Comparison of ENCODE assay signal across 10 cellular contexts in the genomic region with DNA sequence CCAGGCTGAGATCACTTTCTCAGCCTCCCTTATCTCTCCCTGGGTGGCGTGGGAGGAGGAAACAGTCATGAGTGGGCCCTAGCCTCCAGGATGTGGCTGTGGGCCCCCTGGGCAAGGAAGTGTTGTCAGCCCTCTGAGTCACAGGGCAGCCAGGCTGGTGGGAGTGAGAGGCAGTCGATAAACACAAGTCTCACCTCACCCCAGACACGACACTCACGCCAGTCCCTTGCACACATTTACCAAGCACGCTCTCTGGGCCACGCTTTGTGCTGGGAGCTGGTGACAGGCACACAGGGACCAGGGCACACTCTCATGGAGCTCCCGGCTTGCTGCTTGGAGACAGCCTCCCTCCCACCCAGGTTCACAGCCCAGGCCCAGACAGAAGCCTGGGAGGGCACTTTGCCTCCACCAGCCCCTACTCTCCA. TPM values are rescaled to one million over a fixed set of nuclear protein-coding genes. Genes with fewer than 3 reads are reported as not detected.
DNase-seq lines count a peak whose midpoint lies in the region; ATAC-seq, FAIRE-seq and TF ChIP-seq lines count a peak whose summit lies in the region.
"Had no signal": no experiment of that assay in that cellular context is flagged by ENCODE, and none has a peak within 500 bp of the region (broad histone marks: within the 10 kb centered on the region; RNA-seq: fewer than 3 reads in every experiment).

No MANE protein-coding gene starts in this region.

- H3K4me3 ChIP-seq in small intestine (ENCODE audit: low read depth in 1 of 2, low read length in 2 of 2) = no peak overlapping the region
- H3K4me3 ChIP-seq: thoracic aorta had no signal

- peak overlapping the region; percentile 88 for H3K27ac Mint-ChIP-seq in activated CD8-positive, alpha-beta T cell treated with anti-CD3 and anti-CD28 coated beads, Interleukin-2, amount 10 ng/mL, durations not matched to agents 7 days and 5 days
- H3K27ac Mint-ChIP-seq in osteocyte (ENCODE audit: unreplicated experiment) = no peak overlapping the region

- FAIRE-seq in small intestine (lab: Jason Lieb, UNC) = no peak

- DNase-seq in HK-2 (ENCODE audit: unreplicated experiment) = peak; percentile 67
- peak; percentile 73 for DNase-seq in activated CD8-positive, alpha-beta T cell treated with anti-CD3 and anti-CD28 coated beads, Interleukin-2, amount 10 ng/mL, durations not matched to agents 7 days and 5 days
- peak; percentile 20 to 59 (median 24) for DNase-seq in stimulated activated CD4-positive, alpha-beta T cell treated with anti-CD3 and anti-CD28 coated beads, TNF-alpha, amount 100 ng/mL, for 24 hours (ENCODE audit: low read depth in 3 of 3)
- no peak for DNase-seq in osteocyte (ENCODE audit: extremely low spot score, unreplicated experiment)
- DNase-seq in small intestine = no peak
- no peak for DNase-seq in cerebellum (ENCODE audit: low spot score)
- DNase-seq in pons (ENCODE audit: low spot score) = no peak

- H3K27me3 Mint-ChIP-seq in activated CD8-positive, alpha-beta T cell treated with anti-CD3 and anti-CD28 coated beads, Interleukin-2, amount 10 ng/mL, durations not matched to agents 7 days and 5 days (ENCODE audit: low read depth) = peaks cover 3% of the 10 kb centered on the region
- no peaks in the 10 kb centered on the region for H3K27me3 Mint-ChIP-seq in osteocyte (ENCODE audit: unreplicated experiment)

- peaks cover 0 to 2% of the 10 kb centered on the region in 2 donors for H3K27me3 ChIP-seq in small intestine (ENCODE audit: control insufficient read depth in 2 of 2, insufficient read depth in 2 of 2, low read length in 2 of 2)

- H3K4me1 ChIP-seq in small intestine (ENCODE audit: control insufficient read depth in 2 of 2, insufficient read depth in 1 of 2, low read depth in 1 of 2, low read length in 1 of 2) = no peaks in the 10 kb centered on the region

- 58 to 82% (median 63%) methylated on average over 7 of the region's 7 CpGs for WGBS in small intestine, 3 donors

- H3K36me3 Mint-ChIP-seq in activated CD8-positive, alpha-beta T cell treated with anti-CD3 and anti-CD28 coated beads, Interleukin-2, amount 10 ng/mL, durations not matched to agents 7 days and 5 days (ENCODE audit: low read depth) = no peaks in the 10 kb centered on the region
- no peaks in the 10 kb centered on the region for H3K36me3 Mint-ChIP-seq in osteocyte (ENCODE audit: unreplicated experiment)

- CTCF ChIA-PET in activated CD8-positive, alpha-beta T cell treated with anti-CD3 and anti-CD28 coated beads, Interleukin-2, amount 10 ng/mL, durations not matched to agents 7 days and 5 days (lab: Charles Lee) = interaction anchor here (1.4 to 1.5 kb wide), 2 partner anchors 34 to 811 kb away, joined by 3 to 5 read pairs; no protein-coding TSS in a partner anchor

- ATAC-seq in activated CD8-positive, alpha-beta T cell treated with anti-CD3 and anti-CD28 coated beads, Interleukin-2, amount 10 ng/mL, durations not matched to agents 7 days and 5 days = peak; percentile 73
- ATAC-seq in esophagus mucosa = peak; percentile 5

- H3K27ac ChIP-seq in small intestine (ENCODE audit: low read depth in 1 of 2, low read length in 1 of 2) = no peak overlapping the region
- H3K27ac ChIP-seq: HL-60, thoracic aorta had no signal

- H3K9me3 Mint-ChIP-seq in activated CD8-positive, alpha-beta T cell treated with anti-CD3 and anti-CD28 coated beads, Interleukin-2, amount 10 ng/mL, durations not matched to agents 7 days and 5 days (ENCODE audit: insufficient read depth) = no peaks in the 10 kb centered on the region
- no peaks in the 10 kb centered on the region for H3K9me3 Mint-ChIP-seq in osteocyte (ENCODE audit: unreplicated experiment)

- H3K4me3 Mint-ChIP-seq in activated CD8-positive, alpha-beta T cell treated with anti-CD3 and anti-CD28 coated beads, Interleukin-2, amount 10 ng/mL, durations not matched to agents 7 days and 5 days = no peak overlapping the region
- H3K4me3 Mint-ChIP-seq in osteocyte (ENCODE audit: unreplicated experiment) = no peak overlapping the region

- H3K4me1 Mint-ChIP-seq in activated CD8-positive, alpha-beta T cell treated with anti-CD3 and anti-CD28 coated beads, Interleukin-2, amount 10 ng/mL, durations not matched to agents 7 days and 5 days (ENCODE audit: low read depth) = peaks cover 39% of the 10 kb centered on the region
- peaks cover 17% of the 10 kb centered on the region for H3K4me1 Mint-ChIP-seq in osteocyte (ENCODE audit: unreplicated experiment)

- no peaks in the 10 kb centered on the region for H3K9me3 ChIP-seq in small intestine (ENCODE audit: control insufficient read depth, low read depth)
- H3K9me3 ChIP-seq: thoracic aorta had no signal

- POLR2A ChIA-PET in activated CD8-positive, alpha-beta T cell treated with anti-CD3 and anti-CD28 coated beads, Interleukin-2, amount 10 ng/mL, durations not matched to agents 7 days and 5 days (lab: Charles Lee) = no interaction called here

- TF ChIP-seq CTCF in osteocyte (IDR thresholded peaks at IDR 0.05) = no peak

- no peaks in the 10 kb centered on the region for H3K36me3 ChIP-seq in small intestine (ENCODE audit: control insufficient read depth in 2 of 2, insufficient read depth in 2 of 2, low read length in 2 of 2)
- H3K36me3 ChIP-seq: thoracic aorta had no signal

RNA-seq across cellular contexts. Expression of a gene that starts 1.9 kb away (rescaled TPM):
- total RNA-seq in activated CD8-positive, alpha-beta T cell treated with anti-CD3 and anti-CD28 coated beads, Interleukin-2, amount 10 ng/mL, durations not matched to agents 7 days and 5 days = not detected
- total RNA-seq in esophagus mucosa (0.32 TPM), osteocyte (not detected in 2 replicates), cerebellum (not detected)
- under 1 TPM in 1 of 3 donors, not detected in 2; 0.31 TPM for polyA plus RNA-seq in small intestine
- total RNA-seq: thoracic aorta had no signal

RNA-seq across cellular contexts. Expression of a gene that starts 12.7 kb away (rescaled TPM):
- not detected for total RNA-seq in activated CD8-positive, alpha-beta T cell treated with anti-CD3 and anti-CD28 coated beads, Interleukin-2, amount 10 ng/mL, durations not matched to agents 7 days and 5 days
- 291 TPM for total RNA-seq in esophagus mucosa
- total RNA-seq in osteocyte = not detected in 2 replicates
- polyA plus RNA-seq in small intestine = 1 to 10 TPM in 1 of 3 donors, under 1 TPM in 2; 0.30 to 1.8 (median 0.54) TPM
- total RNA-seq in cerebellum = not detected
- total RNA-seq: thoracic aorta had no signal

RNA-seq across cellular contexts. Expression of a gene that starts 22.1 kb away (rescaled TPM):
- not detected for total RNA-seq in activated CD8-positive, alpha-beta T cell treated with anti-CD3 and anti-CD28 coated beads, Interleukin-2, amount 10 ng/mL, durations not matched to agents 7 days and 5 days
- 1,080 TPM for total RNA-seq in esophagus mucosa
- total RNA-seq in osteocyte = not detected in 2 replicates
- polyA plus RNA-seq in small intestine = 10 to 100 TPM in 1 of 3 donors, 1 to 10 TPM in 2; 1.2 to 12.3 (median 7.6) TPM
- not detected for total RNA-seq in cerebellum
- total RNA-seq: thoracic aorta had no signal

RNA-seq across cellular contexts. Expression of a gene that starts 40.1 kb away (rescaled TPM):
- not detected for total RNA-seq in activated CD8-positive, alpha-beta T cell treated with anti-CD3 and anti-CD28 coated beads, Interleukin-2, amount 10 ng/mL, durations not matched to agents 7 days and 5 days
- total RNA-seq in esophagus mucosa = 1.0 TPM
- total RNA-seq in osteocyte = not detected in 2 replicates
- polyA plus RNA-seq in small intestine = not detected
- not detected for total RNA-seq in cerebellum
- total RNA-seq: thoracic aorta had no signal

RNA-seq across cellular contexts. Expression of a gene that starts 58.9 kb away (rescaled TPM):
- not detected for total RNA-seq in activated CD8-positive, alpha-beta T cell treated with anti-CD3 and anti-CD28 coated beads, Interleukin-2, amount 10 ng/mL, durations not matched to agents 7 days and 5 days
- total RNA-seq in esophagus mucosa = 0.08 TPM
- not detected in 2 replicates for total RNA-seq in osteocyte
- polyA plus RNA-seq in small intestine = not detected
- not detected for total RNA-seq in cerebellum
- total RNA-seq: thoracic aorta had no signal

Comparison
In these comparisons a context has a peak if more than half of its experiments do, and no peak if none do; other contexts are left out.
1. DNase-seq: peak in HK-2 (single experiment), activated CD8-positive, alpha-beta T cell treated with anti-CD3 and anti-CD28 coated beads, Interleukin-2, amount 10 ng/mL, durations not matched to agents 7 days and 5 days (single experiment) and stimulated activated CD4-positive, alpha-beta T cell treated with anti-CD3 and anti-CD28 coated beads, TNF-alpha, amount 100 ng/mL, for 24 hours (3 of 3); none in osteocyte (single experiment), small intestine (single experiment), cerebellum (single experiment) and pons (single experiment).
2. RNA of a gene that starts 12.7 kb away (total RNA-seq): 291 TPM in esophagus mucosa (single experiment); not detected in activated CD8-positive, alpha-beta T cell treated with anti-CD3 and anti-CD28 coated beads, Interleukin-2, amount 10 ng/mL, durations not matched to agents 7 days and 5 days, not detected in osteocyte and not detected in cerebellum (single experiment); every median in the first group is over 100 times any median in the second.
3. RNA of a gene that starts 22.1 kb away (total RNA-seq): 1,080 TPM in esophagus mucosa (single experiment); not detected in activated CD8-positive, alpha-beta T cell treated with anti-CD3 and anti-CD28 coated beads, Interleukin-2, amount 10 ng/mL, durations not matched to agents 7 days and 5 days, not detected in osteocyte and not detected in cerebellum (single experiment); every median in the first group is over 1,000 times any median in the second.